Comparison of ENCODE assay signal across 8 cellular contexts in genomic region chr17:44501866-44502265, GRCh38. TPM values are rescaled to one million over a fixed set of nuclear protein-coding genes. Genes with fewer than 3 reads are reported as not detected.
DNase-seq lines count a peak whose midpoint lies in the region; ATAC-seq and TF ChIP-seq lines count a peak whose summit lies in the region.

No MANE protein-coding gene starts in this region.

- H3K27ac ChIP-seq in CD8-positive, alpha-beta T cell (ENCODE audit: low read depth, low read length): no peak overlapping the region
- H3K27ac ChIP-seq in caudate nucleus (ENCODE audit: low read depth, low read length): no peak overlapping the region

- intact Hi-C loops in CD8-positive, alpha-beta T cell (cut with DNase I, micrococcal nuclease): loop anchor here (2.0 to 10.0 kb wide), 4 partner anchors 139 to 563 kb away; partner anchors contain the start of genes FAM171A2 (in 1 of the 2), NMT1 (in 1 of the 2) and TMEM101 (in 1 of the 2)

- H3K27ac Mint-ChIP-seq in CD8-positive, alpha-beta T cell: peak overlapping the region; percentile 97

- no peaks in the 10 kb centered on the region for H3K9me3 Mint-ChIP-seq in CD8-positive, alpha-beta T cell

- peaks cover 59% of the 10 kb centered on the region for H3K4me1 Mint-ChIP-seq in CD8-positive, alpha-beta T cell (ENCODE audit: low read depth)

- H3K9me3 ChIP-seq in CD8-positive, alpha-beta T cell (ENCODE audit: low read length): no peaks in the 10 kb centered on the region

- H3K36me3 Mint-ChIP-seq in CD8-positive, alpha-beta T cell: peaks cover 14% of the 10 kb centered on the region

- H3K36me3 ChIP-seq in CD8-positive, alpha-beta T cell (ENCODE audit: insufficient read depth, low read length): no peaks in the 10 kb centered on the region

- no peak for ATAC-seq in CD8-positive, alpha-beta T cell
- ATAC-seq in HG03135 (IDR thresholded peaks at IDR 0.05; ENCODE audit: unreplicated experiment): no peak
- ATAC-seq in GM19035 (IDR thresholded peaks at IDR 0.05; ENCODE audit: unreplicated experiment): no peak
- ATAC-seq in HG03378 (IDR thresholded peaks at IDR 0.05; ENCODE audit: unreplicated experiment): no peak

- H3K27me3 ChIP-seq in CD8-positive, alpha-beta T cell (ENCODE audit: insufficient read depth, low read length): no peaks in the 10 kb centered on the region

- TF ChIP-seq CTCF in CD8-positive, alpha-beta T cell (IDR thresholded peaks at IDR 0.05): no peak
- TF ChIP-seq CTCF in LNCaP clone FGC (IDR thresholded peaks at IDR 0.05; ENCODE audit: control insufficient read depth, extremely low read depth, insufficient read depth): no peak
- no peak for TF ChIP-seq CTCF in cardiac fibroblast (IDR thresholded peaks at IDR 0.05; ENCODE audit: low read depth, low read length)

- H3K4me3 Mint-ChIP-seq in CD8-positive, alpha-beta T cell: peak overlapping the region; percentile 90

- POLR2A ChIA-PET in CD8-positive, alpha-beta T cell (lab: Charles Lee): no interaction called here

- H3K4me3 ChIP-seq in CD8-positive, alpha-beta T cell (ENCODE audit: low read depth, low read length): peak overlapping the region; percentile 76
- H3K4me3 ChIP-seq in LNCaP clone FGC (ENCODE audit: low read depth, low read length) (peak overlapping the region; percentile 81), cardiac fibroblast (replicated peaks in 1 of 2; ENCODE audit: low read depth in 2 of 2, low read length in 2 of 2) (peak overlapping the region; percentile 92 to 96)

- H3K27me3 Mint-ChIP-seq in CD8-positive, alpha-beta T cell (ENCODE audit: low read depth): peaks cover 4% of the 10 kb centered on the region

- H3K4me1 ChIP-seq in CD8-positive, alpha-beta T cell (ENCODE audit: insufficient read depth, low read length): peaks cover 48% of the 10 kb centered on the region

- CTCF ChIA-PET in CD8-positive, alpha-beta T cell (lab: Charles Lee): no interaction called here

- DNase-seq in CD8-positive, alpha-beta T cell: no peak
- DNase-seq in LNCaP clone FGC (ENCODE audit: low read depth): no peak
- peak; percentile 27 for DNase-seq in cardiac fibroblast (ENCODE audit: low read depth in 2 of 2)
- peak; percentile 19 for DNase-seq in myocyte (ENCODE audit: low read depth)
- no peak for DNase-seq in caudate nucleus (lab: John Stamatoyannopoulos, UW)

RNA-seq across cellular contexts. Expression of gene GPATCH8, which starts 1.3 kb away (rescaled TPM):
- 10 to 100 TPM; 73.8 to 75.2 TPM for total RNA-seq in CD8-positive, alpha-beta T cell
- total RNA-seq in myocyte: 18.6 and 21.4 TPM in 2 replicates
- polyA plus RNA-seq in myocyte (2012): 15.6 TPM

RNA-seq across cellular contexts. Expression of gene FZD2, which starts 55.4 kb away (rescaled TPM):
- not detected for total RNA-seq in CD8-positive, alpha-beta T cell
- 15.5 and 18.5 TPM in 2 replicates for total RNA-seq in myocyte
- 40.5 TPM for polyA plus RNA-seq in myocyte (2012)

Comparison
In these comparisons a context has a peak if more than half of its experiments do, and no peak if none do; other contexts are left out.
1. DNase-seq: peak in cardiac fibroblast (2 of 2) and myocyte (single experiment); none in CD8-positive, alpha-beta T cell (0 of 7), LNCaP clone FGC (single experiment) and caudate nucleus (0 of 61).
2. RNA of gene FZD2, which starts 55.4 kb away (total RNA-seq): 15.5 to 18.5 TPM in myocyte; not detected in CD8-positive, alpha-beta T cell; every median in the first group is over 10 times any median in the second.
3. Peak in every context shown above with its lines, with median percentiles within 50 percentile points of each other: H3K4me3 ChIP-seq.